Comparison of ENCODE assay signal across 19 cellular contexts in the genomic region with DNA sequence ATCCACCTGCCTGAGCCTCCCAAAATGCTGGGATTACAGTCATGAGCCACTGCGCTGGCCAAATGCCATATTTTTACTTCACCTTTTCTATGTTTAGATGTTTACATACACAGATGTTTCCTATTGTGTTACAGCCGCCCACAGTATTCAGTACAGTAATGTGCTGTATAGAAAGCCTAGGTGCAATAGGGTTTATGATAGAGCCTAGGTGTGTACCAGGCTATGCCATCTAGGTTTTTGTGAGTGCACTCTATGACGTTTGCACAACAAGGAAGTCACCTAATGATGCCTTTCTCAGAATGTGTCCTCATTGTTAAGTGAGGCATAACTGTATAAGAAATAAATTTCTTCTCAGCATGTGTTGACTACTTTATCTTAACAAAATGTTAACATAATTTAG.
DNase-seq lines count a peak whose midpoint lies in the region; ATAC-seq, FAIRE-seq and TF ChIP-seq lines count a peak whose summit lies in the region.
"Had no signal": no experiment of that assay in that cellular context is flagged by ENCODE, and none has a peak within 500 bp of the region (broad histone marks: within the 10 kb centered on the region; RNA-seq: fewer than 3 reads in every experiment).

No MANE protein-coding gene starts in this region.

- no TSS peak for BruUV-seq in GM12878 (replicated peaks; lab: Mats Ljungman, UMichigan)

- peak; percentile 11 for FAIRE-seq in D721Med (lab: Jason Lieb, UNC)
- FAIRE-seq in GM12878 (lab: Jason Lieb, UNC): no peak
- FAIRE-seq: GM12891, GM18507, H54 had no signal

- no peaks in the 10 kb centered on the region for H3K79me2 ChIP-seq in GM12878 (ENCODE audit: control insufficient read depth, insufficient read depth, low read length)

- H3K27ac ChIP-seq in GM12878 (ENCODE audit: control insufficient read depth, insufficient read depth): no peak overlapping the region

- TF ChIP-seq POLR2A in GM12878 (IDR thresholded peaks at IDR 0.05; ENCODE audit: low read depth, low read length): no peak

- RAD21 ChIA-PET in GM12878 (lab: Charles Lee; ENCODE audit: unreplicated experiment): no interaction called here

- H2AFZ ChIP-seq in GM12878 (ENCODE audit: control insufficient read depth, low read depth, low read length): no peak overlapping the region

- TF ChIP-seq CTCF in D721Med (IDR thresholded peaks at IDR 0.05; ENCODE audit: insufficient read depth, missing control alignments) (no peak), GM12878 (IDR thresholded peaks at IDR 0.05 in 2 of 3, conservative IDR thresholded peaks at IDR 0.05 in 1 of 3; ENCODE audit: control insufficient read depth in 2 of 3, extremely low read depth in 1 of 3, insufficient read depth in 1 of 3, low read depth in 3 of 3, low read length in 3 of 3) (no peak), mucosa of descending colon (IDR thresholded peaks at IDR 0.05) (no peak)

- WGBS in GM12878 (ENCODE audit: insufficient coverage, insufficient replicate concordance, low lambda C conversion rate, missing lambda C conversion rate): 21% methylated on average over 3 of the region's 3 CpGs

- H3K9ac ChIP-seq in GM12878 (ENCODE audit: control insufficient read depth, insufficient read depth, low read length): no peak overlapping the region

- no peak overlapping the region for H3K4me2 ChIP-seq in GM12878 (ENCODE audit: control insufficient read depth, insufficient read depth)

- H3K27me3 ChIP-seq in GM12878 (replicated peaks in 1 of 2; ENCODE audit: control insufficient read depth in 2 of 2, insufficient read depth in 2 of 2, low read length in 1 of 2): no peaks in the 10 kb centered on the region

- no peaks in the 10 kb centered on the region for H3K4me1 ChIP-seq in GM12878 (ENCODE audit: control insufficient read depth, insufficient read depth, low read length)
- H3K4me1 ChIP-seq in mucosa of descending colon (ENCODE audit: low read depth): no peaks in the 10 kb centered on the region

- in situ Hi-C loops in GM12878 (cut with MboI): no loop called here

- POLR2A ChIA-PET in GM12878 (lab: Charles Lee): no interaction called here

- intact Hi-C loops in GM12878 (cut with micrococcal nuclease; ENCODE audit: unreplicated experiment): no loop called here
- intact Hi-C loops in mucosa of descending colon (cut with DNase I, micrococcal nuclease): no loop called here

- H3K9me3 ChIP-seq in GM12878 (replicated peaks; ENCODE audit: control insufficient read depth, insufficient read depth, low read length) (no peaks in the 10 kb centered on the region), mucosa of descending colon (no peaks in the 10 kb centered on the region)
- H3K9me3 ChIP-seq: HAP-1 had no signal

- H3K36me3 ChIP-seq in GM12878 (ENCODE audit: control insufficient read depth in 2 of 2, insufficient read depth in 2 of 2, low read length in 1 of 2) (no peaks in the 10 kb centered on the region), mucosa of descending colon (ENCODE audit: low read depth) (no peaks in the 10 kb centered on the region)
- H3K36me3 ChIP-seq: HAP-1 had no signal

- no peak for DNase-seq in D721Med (ENCODE audit: insufficient read length, low spot score)
- DNase-seq in GM12878 (ENCODE audit: low read depth, low spot score): no peak
- DNase-seq in mucosa of descending colon: no peak
- DNase-seq in DMS79 treated with DMSO at 0.1 percent for 48 hours (lab: John Stamatoyannopoulos, UW): no peak
- DNase-seq: C1 segment of cervical spinal cord; Calu3; CD4-positive, alpha-beta memory T cell; COR-L47; DMS153; EL; GDM1; GOT3; HFFc6 had no signal

- peak; percentile 47 for ATAC-seq in GM12878
- peak; percentile 51 for ATAC-seq in mucosa of descending colon
- no peak for ATAC-seq in HG03175 (IDR thresholded peaks at IDR 0.05; ENCODE audit: unreplicated experiment)
- ATAC-seq in GM18873 (IDR thresholded peaks at IDR 0.05; ENCODE audit: low FRiP score, unreplicated experiment): no peak

- CTCF ChIA-PET in GM12878 (lab: Yijun Ruan, JAX): no interaction called here

- H3K4me3 ChIP-seq in GM12878 (no peak overlapping the region), mucosa of descending colon (no peak overlapping the region)
- H3K4me3 ChIP-seq: HAP-1 had no signal

- TF ChIP-seq EP300 in GM12878 (IDR thresholded peaks at IDR 0.05; ENCODE audit: borderline replicate concordance in 1 of 2, control insufficient read depth in 1 of 2, low read depth in 2 of 2, low read length in 2 of 2): no peak

- H4K20me1 ChIP-seq in GM12878 (ENCODE audit: control insufficient read depth, insufficient read depth): no peaks in the 10 kb centered on the region

- SMC1A ChIA-PET in GM12878 (lab: Charles Lee; ENCODE audit: uncharacterized antibody, unreplicated experiment): no interaction called here

- no peak for TF ChIP-seq RAD21 in GM12878 (IDR thresholded peaks at IDR 0.05; ENCODE audit: insufficient read depth, low read depth, low read length)

TF ChIP-seq in GM12878, 131 proteins besides CTCF, POLR2A, EP300 and RAD21:
- TF ChIP-seq MLLT1 (IDR thresholded peaks at IDR 0.05): no peak
TF ChIP-seq in GM12878: peak in this region for 0.

Comparison
In these comparisons a context has a peak if more than half of its experiments do, and no peak if none do; other contexts are left out.
1. ATAC-seq: peak in GM12878 (single experiment) and mucosa of descending colon (single experiment); none in HG03175 (single experiment) and GM18873 (single experiment).